ENCODE assay signal across 8 cellular contexts in genomic region chr9:66269783-66270182, GRCh38.
DNase-seq lines count a peak whose midpoint lies in the region; ATAC-seq and TF ChIP-seq lines count a peak whose summit lies in the region.
"Not testable (repeated sequence)": the region's sequence is repeated elsewhere in the genome, so short reads cannot be mapped to it uniquely, and the experiment has no call there.

No MANE protein-coding gene starts in this region.

- intact Hi-C loops in CD4-positive, alpha-beta memory T cell (cut with micrococcal nuclease); OCI-LY7 (cut with micrococcal nuclease; ENCODE audit: unreplicated experiment); esophagus squamous epithelium (cut with DNase I); spleen (cut with DNase I; ENCODE audit: low total_unique reads): not testable (repeated sequence)

- TF ChIP-seq CTCF in OCI-LY7 (conservative IDR thresholded peaks at IDR 0.05; ENCODE audit: low read length); esophagus squamous epithelium (IDR thresholded peaks at IDR 0.05); spleen (IDR thresholded peaks at IDR 0.05 in 8 of 11, conservative IDR thresholded peaks at IDR 0.05 in 3 of 11): not testable (repeated sequence)

- not testable (repeated sequence) for H3K4me2 ChIP-seq in OCI-LY7 (ENCODE audit: low read length)

- H3K27me3 Mint-ChIP-seq in CD4-positive, alpha-beta memory T cell; activated naive CD8-positive, alpha-beta T cell treated with anti-CD3 and anti-CD28 coated beads for 36 hours; stimulated activated memory B cell treated with anti-CD40 and anti-IgM and Interleukin-4, amounts not matched to agents 10 μg/mL and 1 μg/mL and 100 μg/mL, for 72 hours: not testable (repeated sequence)

- H3K36me3 ChIP-seq in CD4-positive, alpha-beta memory T cell (ENCODE audit: insufficient read depth, low read length); OCI-LY7 (ENCODE audit: insufficient read depth, low read length); esophagus squamous epithelium; spleen: not testable (repeated sequence)

- not testable (repeated sequence) for H3K27ac ChIP-seq in CD4-positive, alpha-beta memory T cell (ENCODE audit: low read depth, low read length); OCI-LY7 (ENCODE audit: low read depth, low read length, poor library complexity, severe bottlenecking)
- peak overlapping the region; percentile 85 to 89 (median 86) for H3K27ac ChIP-seq in esophagus squamous epithelium
- H3K27ac ChIP-seq in spleen: peak overlapping the region in 7 of 8 donors; percentile 13 to 88 (median 83)

- not testable (repeated sequence) for H3K4me1 ChIP-seq in CD4-positive, alpha-beta memory T cell (ENCODE audit: insufficient read depth, low read length); OCI-LY7 (ENCODE audit: insufficient read depth, low read length, poor library complexity, severe bottlenecking); esophagus squamous epithelium; spleen

- not testable (repeated sequence) for H3K36me3 Mint-ChIP-seq in CD4-positive, alpha-beta memory T cell; activated naive CD8-positive, alpha-beta T cell treated with anti-CD3 and anti-CD28 coated beads for 36 hours; stimulated activated memory B cell treated with anti-CD40 and anti-IgM and Interleukin-4, amounts not matched to agents 10 μg/mL and 1 μg/mL and 100 μg/mL, for 72 hours

- POLR2A ChIA-PET in CD4-positive, alpha-beta memory T cell (lab: Charles Lee; ENCODE audit: partially characterized antibody); OCI-LY7 (lab: Charles Lee): not testable (repeated sequence)

- peak overlapping the region in 1 of 2 donors; percentile 60 for H3K4me3 ChIP-seq in CD4-positive, alpha-beta memory T cell (ENCODE audit: low read length in 2 of 2)
- H3K4me3 ChIP-seq in OCI-LY7 (ENCODE audit: low read depth, low read length, poor library complexity, severe bottlenecking) (peak overlapping the region; percentile 69), esophagus squamous epithelium (peak overlapping the region; percentile 42 to 78 (median 60)), spleen (peak overlapping the region in 7 of 8 donors; percentile 34 to 73 (median 54))

- not testable (repeated sequence) for H3K9me3 Mint-ChIP-seq in CD4-positive, alpha-beta memory T cell; activated naive CD8-positive, alpha-beta T cell treated with anti-CD3 and anti-CD28 coated beads for 36 hours; stimulated activated memory B cell treated with anti-CD40 and anti-IgM and Interleukin-4, amounts not matched to agents 10 μg/mL and 1 μg/mL and 100 μg/mL, for 72 hours

- BruUV-seq in OCI-LY7 (replicated peaks; lab: Mats Ljungman, UMichigan): TSS peak; percentile 69

- H3K4me1 Mint-ChIP-seq in CD4-positive, alpha-beta memory T cell; activated naive CD8-positive, alpha-beta T cell treated with anti-CD3 and anti-CD28 coated beads for 36 hours; stimulated activated memory B cell treated with anti-CD40 and anti-IgM and Interleukin-4, amounts not matched to agents 10 μg/mL and 1 μg/mL and 100 μg/mL, for 72 hours: not testable (repeated sequence)

- peak overlapping the region; percentile 93 to 100 (median 97) for H3K4me3 Mint-ChIP-seq in CD4-positive, alpha-beta memory T cell
- H3K4me3 Mint-ChIP-seq in activated naive CD8-positive, alpha-beta T cell treated with anti-CD3 and anti-CD28 coated beads for 36 hours: peak overlapping the region; percentile 91
- peak overlapping the region; percentile 96 for H3K4me3 Mint-ChIP-seq in stimulated activated memory B cell treated with anti-CD40 and anti-IgM and Interleukin-4, amounts not matched to agents 10 μg/mL and 1 μg/mL and 100 μg/mL, for 72 hours

- peak; percentile 66 to 84 (median 71) for DNase-seq in CD4-positive, alpha-beta memory T cell
- not testable (repeated sequence) for DNase-seq in OCI-LY7 (ENCODE audit: low spot score); esophagus squamous epithelium (lab: John Stamatoyannopoulos, UW)
- peak; percentile 21 to 35 for DNase-seq in activated CD4-positive, alpha-beta T cell treated with anti-CD3 and anti-CD28 coated beads, Interleukin-2, amount 50 U/mL, for 4 hours
- peak; percentile 68 for DNase-seq in activated naive CD8-positive, alpha-beta T cell treated with anti-CD3 and anti-CD28 coated beads for 36 hours
- DNase-seq in mesenteric fat pad (ENCODE audit: low spot score) (peak; percentile 89), spleen (peak; percentile 93)

- H3K79me2 ChIP-seq in OCI-LY7 (ENCODE audit: insufficient read depth, low read depth, low read length): not testable (repeated sequence)

- not testable (repeated sequence) for H4K20me1 ChIP-seq in OCI-LY7 (ENCODE audit: insufficient read depth, low read length)

- not testable (repeated sequence) for H3K9me3 ChIP-seq in CD4-positive, alpha-beta memory T cell (ENCODE audit: control insufficient read depth in 1 of 2, low read length in 2 of 2); OCI-LY7 (ENCODE audit: low read length); esophagus squamous epithelium; spleen

- CTCF ChIA-PET in CD4-positive, alpha-beta memory T cell (lab: Charles Lee; ENCODE audit: partially characterized antibody); OCI-LY7 (lab: Charles Lee; ENCODE audit: unreplicated experiment): not testable (repeated sequence)

- ATAC-seq in stimulated activated memory B cell treated with anti-CD40 and anti-IgM and Interleukin-4, amounts not matched to agents 10 μg/mL and 1 μg/mL and 100 μg/mL, for 72 hours: peak; percentile 68

- no CpG with 5 or more reads among the region's 42 CpGs for WGBS in esophagus squamous epithelium, 2 donors
- 0 to 3% (median 1%) methylated on average over 9 to 36 of the region's 42 CpGs for WGBS in spleen, 5 donors

- peak overlapping the region in 5 of 7 donors; percentile 64 to 99 (median 87) for H3K27ac Mint-ChIP-seq in CD4-positive, alpha-beta memory T cell
- peak overlapping the region; percentile 92 for H3K27ac Mint-ChIP-seq in activated naive CD8-positive, alpha-beta T cell treated with anti-CD3 and anti-CD28 coated beads for 36 hours
- H3K27ac Mint-ChIP-seq in stimulated activated memory B cell treated with anti-CD40 and anti-IgM and Interleukin-4, amounts not matched to agents 10 μg/mL and 1 μg/mL and 100 μg/mL, for 72 hours: peak overlapping the region; percentile 98

- not testable (repeated sequence) for H3K27me3 ChIP-seq in CD4-positive, alpha-beta memory T cell (ENCODE audit: insufficient read depth, low read length); esophagus squamous epithelium; spleen (replicated peaks in 1 of 7)

- TF ChIP-seq POLR2A in esophagus squamous epithelium (IDR thresholded peaks at IDR 0.05) (peak in 3 of 4 donors; percentile 25 to 79 (median 38)), spleen (IDR thresholded peaks at IDR 0.05) (peak in 1 of 3 donors; percentile 76)

- not testable (repeated sequence) for H3K9me2 ChIP-seq in OCI-LY7 (ENCODE audit: insufficient read depth, low read length)

- not testable (repeated sequence) for H2AFZ ChIP-seq in OCI-LY7 (ENCODE audit: low read length)
